In genomic region chr6:111803804-111804203, GRCh38 we compare ENCODE assay signal across 1 cellular context.
A peak's percentile ranks its signal among the peaks of the same experiment; 100 is the strongest.
TF ChIP-seq lines count a peak whose summit lies in the region.

No MANE protein-coding gene starts in this region.

TF ChIP-seq in K562, 482 proteins besides CTCF, POLR2A, EP300 and RAD21 (continued from another document):
- TF ChIP-seq REST (CRISPR knock-in tag; IDR thresholded peaks at IDR 0.05; ENCODE audit: low read depth), result no peak
- TF ChIP-seq NR4A1 (CRISPR knock-in tag; IDR thresholded peaks at IDR 0.05), result no peak
- peak; percentile 34; the same call in 1 of the 2 replicates for TF ChIP-seq NR4A1 (tag; IDR thresholded peaks at IDR 0.05)
- no peak for TF ChIP-seq ZC3H11A (IDR thresholded peaks at IDR 0.05; ENCODE audit: low read depth, low read length)
- no peak for TF ChIP-seq NCOA2 (IDR thresholded peaks at IDR 0.05; ENCODE audit: partially characterized antibody in 2 of 2)
- 0 out of 2 replicates have a peak, but pooled peaks have one; percentile 40 for TF ChIP-seq ATF4 (CRISPR knock-in tag; IDR thresholded peaks at IDR 0.05)
- no peak for TF ChIP-seq TCF15 (CRISPR knock-in tag; IDR thresholded peaks at IDR 0.05)
